28 cellular contexts compared by ENCODE assay signal in the genomic region with DNA sequence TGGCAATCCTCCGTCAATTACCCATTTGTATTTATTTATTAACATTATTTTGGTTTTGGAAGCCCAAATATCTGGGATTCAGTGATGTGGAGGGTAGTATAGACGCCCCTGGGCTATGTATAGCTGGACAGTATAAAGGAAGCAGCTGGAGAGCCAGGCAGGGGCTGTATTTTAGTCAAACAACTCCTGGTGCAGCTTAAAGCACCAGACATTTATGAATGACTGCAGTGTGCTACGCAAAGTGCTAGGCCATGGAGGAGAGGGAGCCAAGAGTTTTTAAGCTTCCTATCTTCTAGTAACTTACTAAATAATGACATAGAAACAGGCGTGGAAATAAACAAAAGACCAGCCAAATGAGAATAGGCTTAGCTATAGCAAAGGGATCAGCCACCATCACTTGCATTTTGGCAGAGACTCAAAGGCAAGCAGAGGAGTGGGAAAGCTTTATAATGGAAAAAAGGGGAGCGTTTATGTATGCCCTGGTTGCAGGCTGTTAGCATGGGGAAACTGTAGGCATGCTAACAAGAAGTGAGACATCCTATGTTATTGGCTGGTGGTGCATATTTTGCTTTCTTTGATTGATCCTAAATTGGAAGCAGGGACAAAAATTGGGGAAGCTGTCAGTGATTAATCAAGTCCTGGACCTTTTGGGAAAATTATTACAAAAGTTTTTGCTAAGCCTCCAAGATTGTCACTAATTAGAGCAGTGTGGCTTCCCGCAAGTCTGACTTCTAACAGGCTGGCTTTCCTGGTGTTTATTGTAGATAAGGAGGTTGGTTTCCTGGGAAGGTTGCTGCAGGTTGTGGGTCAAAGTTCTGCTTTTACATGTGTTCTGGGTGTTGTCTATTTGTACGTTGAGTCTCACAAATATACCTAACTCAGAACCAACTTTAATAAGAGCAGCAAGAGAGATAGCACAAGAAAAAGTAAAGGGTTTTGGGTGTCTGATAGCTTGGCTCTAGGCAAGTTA. TPM values are rescaled to one million over a fixed set of nuclear protein-coding genes. Genes with fewer than 3 reads are reported as not detected.
A peak's percentile ranks its signal among the peaks of the same experiment; 100 is the strongest.
DNase-seq lines count a peak whose midpoint lies in the region; ATAC-seq, FAIRE-seq and TF ChIP-seq lines count a peak whose summit lies in the region.
"Had no signal": no experiment of that assay in that cellular context is flagged by ENCODE, and none has a peak within 500 bp of the region (broad histone marks: within the 10 kb centered on the region; RNA-seq: fewer than 3 reads in every experiment).

No MANE protein-coding gene starts in this region.

- 69 to 80% methylated on average over 1 to 5 of the region's 7 CpGs for WGBS in endodermal cell (ENCODE audit: insufficient coverage in 1 of 2, insufficient read length in 1 of 2), 2 experiments

- FAIRE-seq in HTR-8/SVneo (lab: Jason Lieb, UNC) = no peak
- FAIRE-seq: islet of Langerhans had no signal

- DNase-seq in CMK (ENCODE audit: low read depth) (peak; percentile 25), KBM-7 (peak; percentile 61), endodermal cell (no peak), mucosa of descending colon (peak in 1 of 3 donors; percentile 62), activated T-cell treated with anti-CD3 and anti-CD28 coated beads for 4 hours (no peak), anterior cingulate cortex (lab: John Stamatoyannopoulos, UW) (no peak), HTR-8/SVneo (ENCODE audit: insufficient read length, low spot score) (no peak), NCI-H2196 (lab: John Stamatoyannopoulos, UW; ENCODE audit: unreplicated experiment) (no peak)
- DNase-seq: ACHN; activated CD4-positive, CD25-positive, alpha-beta regulatory T cell; activated CD8-positive, alpha-beta T cell treated with anti-CD3 and anti-CD28 coated beads, Interleukin-2, amount 10 ng/mL, durations not matched to agents 7 days and 5 days; activated naive CD4-positive, alpha-beta T cell treated with anti-CD3 and anti-CD28 coated beads, Interleukin-2, amount 10 ng/mL, durations not matched to agents 7 days and 5 days; activated T-cell treated with anti-CD3 and anti-CD28 coated beads, Interleukin-2, amount 50 U/mL, for 4 hours; aorta; CD4-positive, CD25-positive, alpha-beta regulatory T cell; DMS79; effector memory CD8-positive, alpha-beta T cell; heart right ventricle; mesendoderm; NCI-H1092 treated with DMSO at 0.1 percent for 48 hours; NCI-H524; SIG-M5 had no signal

- in situ Hi-C loops in KBM-7 (cut with MboI; ENCODE audit: low pct_unique_long_range_greater_than_20kb, low sequenced_read_pairs) = no loop called here

- no peak overlapping the region for H3K27ac ChIP-seq in endodermal cell (ENCODE audit: low read depth, low read length)
- H3K27ac ChIP-seq: thoracic aorta had no signal

- H3K4me3 ChIP-seq in endodermal cell (ENCODE audit: low read length) (peak overlapping the region; percentile 9), mucosa of descending colon (no peak overlapping the region)
- H3K4me3 ChIP-seq: heart right ventricle, thoracic aorta had no signal

- no peaks in the 10 kb centered on the region for H3K9me3 Mint-ChIP-seq in endodermal cell
- H3K9me3 Mint-ChIP-seq: activated naive CD4-positive, alpha-beta T cell treated with anti-CD3 and anti-CD28 coated beads, Interleukin-2, amount 10 ng/mL, durations not matched to agents 7 days and 5 days; activated T-cell treated with anti-CD3 and anti-CD28 coated beads, Interleukin-2, amount 50 U/mL, for 4 hours; T-helper 1 cell treated with Interleukin-12 subunit alpha and Interleukin-12 subunit beta and Interleukin-4 antibody, amounts not matched to agents 30 μg/mL and 1 μg/mL, for 36 hours had no signal

- ATAC-seq in mucosa of descending colon = peak; percentile 97
- ATAC-seq: activated CD8-positive, alpha-beta T cell treated with anti-CD3 and anti-CD28 coated beads, Interleukin-2, amount 10 ng/mL, durations not matched to agents 7 days and 5 days; activated T-cell treated with anti-CD3 and anti-CD28 coated beads, Interleukin-2, amount 50 U/mL, for 4 hours; effector memory CD8-positive, alpha-beta T cell had no signal

- no peaks in the 10 kb centered on the region for H3K27me3 Mint-ChIP-seq in endodermal cell (ENCODE audit: insufficient read depth)
- H3K27me3 Mint-ChIP-seq: activated naive CD4-positive, alpha-beta T cell treated with anti-CD3 and anti-CD28 coated beads, Interleukin-2, amount 10 ng/mL, durations not matched to agents 7 days and 5 days; CD4-positive, CD25-positive, alpha-beta regulatory T cell; effector memory CD8-positive, alpha-beta T cell had no signal

- H3K9ac ChIP-seq in endodermal cell (ENCODE audit: extremely low read depth, low read length, poor library complexity, severe bottlenecking) = no peak overlapping the region

- H3K9me3 ChIP-seq in endodermal cell (ENCODE audit: control insufficient read depth, low read length) (no peaks in the 10 kb centered on the region), mucosa of descending colon (no peaks in the 10 kb centered on the region)
- H3K9me3 ChIP-seq: heart right ventricle, thoracic aorta had no signal

- intact Hi-C loops in mucosa of descending colon (cut with DNase I, micrococcal nuclease) = no loop called here

- H3K27me3 ChIP-seq in endodermal cell (ENCODE audit: control insufficient read depth, insufficient read depth, low read length, poor library complexity, severe bottlenecking) = no peaks in the 10 kb centered on the region
- H3K27me3 ChIP-seq: heart right ventricle had no signal

- no peaks in the 10 kb centered on the region for H3K36me3 Mint-ChIP-seq in endodermal cell (ENCODE audit: low read depth)
- H3K36me3 Mint-ChIP-seq: activated naive CD4-positive, alpha-beta T cell treated with anti-CD3 and anti-CD28 coated beads, Interleukin-2, amount 10 ng/mL, durations not matched to agents 7 days and 5 days; CD4-positive, CD25-positive, alpha-beta regulatory T cell had no signal

- H3K4me3 Mint-ChIP-seq in endodermal cell = no peak overlapping the region
- H3K4me3 Mint-ChIP-seq: activated CD8-positive, alpha-beta T cell treated with anti-CD3 and anti-CD28 coated beads, Interleukin-2, amount 10 ng/mL, durations not matched to agents 7 days and 5 days; activated naive CD4-positive, alpha-beta T cell treated with anti-CD3 and anti-CD28 coated beads, Interleukin-2, amount 10 ng/mL, durations not matched to agents 7 days and 5 days; activated T-cell treated with anti-CD3 and anti-CD28 coated beads, Interleukin-2, amount 50 U/mL, for 4 hours; CD4-positive, CD25-positive, alpha-beta regulatory T cell; effector memory CD8-positive, alpha-beta T cell; T-helper 1 cell treated with Interleukin-12 subunit alpha and Interleukin-12 subunit beta and Interleukin-4 antibody, amounts not matched to agents 30 μg/mL and 1 μg/mL, for 36 hours had no signal

- TF ChIP-seq CTCF in endodermal cell (conservative IDR thresholded peaks at IDR 0.05) (no peak), mucosa of descending colon (IDR thresholded peaks at IDR 0.05) (no peak)

- H3K27ac Mint-ChIP-seq in endodermal cell = peak overlapping the region; percentile 9
- H3K27ac Mint-ChIP-seq: activated CD8-positive, alpha-beta T cell treated with anti-CD3 and anti-CD28 coated beads, Interleukin-2, amount 10 ng/mL, durations not matched to agents 7 days and 5 days; activated naive CD4-positive, alpha-beta T cell treated with anti-CD3 and anti-CD28 coated beads, Interleukin-2, amount 10 ng/mL, durations not matched to agents 7 days and 5 days; CD4-positive, CD25-positive, alpha-beta regulatory T cell; effector memory CD8-positive, alpha-beta T cell; T-helper 1 cell treated with Interleukin-12 subunit alpha and Interleukin-12 subunit beta and Interleukin-4 antibody, amounts not matched to agents 30 μg/mL and 1 μg/mL, for 36 hours had no signal

- peaks cover 9% of the 10 kb centered on the region for H3K4me1 ChIP-seq in endodermal cell (ENCODE audit: control insufficient read depth, insufficient read depth, low read length)
- H3K4me1 ChIP-seq in mucosa of descending colon (ENCODE audit: low read depth) = peaks cover 7% of the 10 kb centered on the region

- H3K4me1 Mint-ChIP-seq in endodermal cell = peaks cover 16% of the 10 kb centered on the region
- H3K4me1 Mint-ChIP-seq: activated naive CD4-positive, alpha-beta T cell treated with anti-CD3 and anti-CD28 coated beads, Interleukin-2, amount 10 ng/mL, durations not matched to agents 7 days and 5 days; CD4-positive, CD25-positive, alpha-beta regulatory T cell had no signal

- H3K36me3 ChIP-seq in endodermal cell (ENCODE audit: control insufficient read depth, insufficient read depth, low read length) (no peaks in the 10 kb centered on the region), mucosa of descending colon (ENCODE audit: low read depth) (no peaks in the 10 kb centered on the region)
- H3K36me3 ChIP-seq: heart right ventricle, thoracic aorta had no signal

RNA-seq across cellular contexts. Expression of a gene that starts 46.6 kb away (rescaled TPM):
- total RNA-seq in endodermal cell = 10 to 100 TPM in 1 of 2 donors, 1 to 10 TPM in 1; 5.8 to 15.1 TPM
- polyA plus RNA-seq in endodermal cell (2013, experiment 1 of 2) = 20.3 TPM
- polyA plus RNA-seq in endodermal cell (2013, experiment 2 of 2) = 19.6 TPM
- total RNA-seq in mucosa of descending colon = 1 to 10 TPM; 2.9 to 4.8 (median 3.1) TPM
- total RNA-seq: activated CD8-positive, alpha-beta T cell treated with anti-CD3 and anti-CD28 coated beads, Interleukin-2, amount 10 ng/mL, durations not matched to agents 7 days and 5 days; activated T-cell treated with anti-CD3 and anti-CD28 coated beads, Interleukin-2, amount 50 U/mL, for 4 hours; CD4-positive, CD25-positive, alpha-beta regulatory T cell; fibroblast of lung; LHCN-M2; renal cortical epithelial cell had no signal
- polyA plus RNA-seq: aorta; CD4-positive, CD25-positive, alpha-beta regulatory T cell; fibroblast of lung had no signal

Comparison
In these comparisons a context has a peak if more than half of its experiments do, and no peak if none do; other contexts are left out.
1. DNase-seq: peak in CMK (single experiment) and KBM-7 (single experiment); none in endodermal cell (single experiment), activated T-cell treated with anti-CD3 and anti-CD28 coated beads for 4 hours (single experiment), anterior cingulate cortex (0 of 58), HTR-8/SVneo (single experiment) and NCI-H2196 (single experiment).